21 cellular contexts compared by ENCODE assay signal in genomic region chr7:101974365-101974764, GRCh38.
A peak's percentile ranks its signal among the peaks of the same experiment; 100 is the strongest.
DNase-seq lines count a peak whose midpoint lies in the region; ATAC-seq and TF ChIP-seq lines count a peak whose summit lies in the region.
"Had no signal": no experiment of that assay in that cellular context is flagged by ENCODE, and none has a peak within 500 bp of the region (broad histone marks: within the 10 kb centered on the region; RNA-seq: fewer than 3 reads in every experiment).

No MANE protein-coding gene starts in this region.

- H3K79me2 ChIP-seq in DOHH2 (ENCODE audit: control insufficient read depth, low read length) (peaks cover 94% of the 10 kb centered on the region), OCI-LY3 (ENCODE audit: low read length) (no peaks in the 10 kb centered on the region)

- H3K4me2 ChIP-seq in DOHH2 (ENCODE audit: low read length) = peak overlapping the region; percentile 27
- H3K4me2 ChIP-seq in OCI-LY3 (ENCODE audit: low read length) = peak overlapping the region; percentile 52

- DNase-seq in WTC11 (ENCODE audit: low spot score) (no peak), activated gamma-delta T cell (lab: John Stamatoyannopoulos, UW) (no peak), erythroblast (lab: John Stamatoyannopoulos, UW) (no peak), NCI-H2081 (lab: John Stamatoyannopoulos, UW) (no peak)
- DNase-seq: DMS79 treated with DMSO at 0.1 percent for 48 hours, GM23248, HCEC 1CT, IMR-90, MG63, NCI-H1048, NCI-H146, NCI-H2029 treated with DMSO at 0.1 percent for 48 hours, NCI-H446 treated with DMSO at 0.1 percent for 48 hours, NCI-H69, PC-3, SW 1271 had no signal

- no peak for TF ChIP-seq POLR2A in erythroblast (IDR thresholded peaks at IDR 0.05; ENCODE audit: low read length)

- ATAC-seq in WTC11 (no peak), GM19452 (IDR thresholded peaks at IDR 0.05; ENCODE audit: unreplicated experiment) (no peak)
- ATAC-seq: PC-3 had no signal

- H3K36me3 ChIP-seq in DOHH2 (ENCODE audit: control insufficient read depth, low read length) (peaks cover 20% of the 10 kb centered on the region), OCI-LY3 (replicated peaks; ENCODE audit: low read depth, low read length) (peaks cover 3% of the 10 kb centered on the region), skeletal muscle tissue (ENCODE audit: control insufficient read depth in 3 of 3, insufficient read depth in 3 of 3, low read length in 3 of 3) (no peaks in the 10 kb centered on the region)
- H3K36me3 ChIP-seq: MG63 had no signal

- no peaks in the 10 kb centered on the region for H3K27me3 Mint-ChIP-seq in WTC11 (ENCODE audit: low read depth)

- H3K9me3 ChIP-seq in DOHH2 (ENCODE audit: control insufficient read depth, insufficient read depth, low read length) (no peaks in the 10 kb centered on the region), OCI-LY3 (ENCODE audit: insufficient read depth, low read length) (no peaks in the 10 kb centered on the region), skeletal muscle tissue (ENCODE audit: control insufficient read depth in 3 of 3, low read length in 3 of 3) (no peaks in the 10 kb centered on the region)
- H3K9me3 ChIP-seq: MG63 had no signal

- no peak overlapping the region for H2AFZ ChIP-seq in OCI-LY3 (ENCODE audit: low read depth, low read length)
- H2AFZ ChIP-seq: GM23248 had no signal

- TF ChIP-seq CTCF in DOHH2 (IDR thresholded peaks at IDR 0.05; ENCODE audit: low read depth, low read length, poor library complexity, severe bottlenecking) (no peak), OCI-LY3 (IDR thresholded peaks at IDR 0.05; ENCODE audit: low read depth, low read length) (no peak), WTC11 (IDR thresholded peaks at IDR 0.05) (no peak)

- H3K4me3 Mint-ChIP-seq in WTC11 = no peak overlapping the region

- POLR2A ChIA-PET in WTC11 (lab: Charles Lee) = interaction anchor here (0.5 kb wide), 1 partner anchor 13 kb away, joined by 3 read pairs; no protein-coding TSS in a partner anchor

- H3K4me1 ChIP-seq in DOHH2 (ENCODE audit: control insufficient read depth, low read length) (peaks cover 83% of the 10 kb centered on the region), OCI-LY3 (ENCODE audit: low read length) (peaks cover 28% of the 10 kb centered on the region), skeletal muscle tissue (ENCODE audit: control insufficient read depth in 3 of 3, insufficient read depth in 3 of 3, low read length in 3 of 3) (peaks cover 16 to 32% (median 29%) of the 10 kb centered on the region in 3 donors)

- H3K4me3 ChIP-seq in DOHH2 (ENCODE audit: low read length) (no peak overlapping the region), OCI-LY3 (ENCODE audit: low read length) (peak overlapping the region; percentile 7; the same call in 1 of the 2 replicates), skeletal muscle tissue (ENCODE audit: low read length in 3 of 3) (no peak overlapping the region)
- H3K4me3 ChIP-seq: GM23248, MG63 had no signal

- peak overlapping the region; percentile 19; the same call in 1 of the 2 replicates for H3K9ac ChIP-seq in OCI-LY3 (ENCODE audit: low read length)
- peak overlapping the region in 2 of 3 donors; percentile 69 to 70 for H3K9ac ChIP-seq in skeletal muscle tissue (ENCODE audit: low read depth in 1 of 3, low read length in 3 of 3)
- H3K9ac ChIP-seq: GM23248 had no signal

- H3K36me3 Mint-ChIP-seq in WTC11 = peaks cover 7% of the 10 kb centered on the region

- no peaks in the 10 kb centered on the region for H3K9me2 ChIP-seq in DOHH2 (replicated peaks; ENCODE audit: control insufficient read depth, low read length)

- H3K9me3 Mint-ChIP-seq in WTC11 = peaks cover 7% of the 10 kb centered on the region; the same call in 1 of the 2 replicates

- peaks cover 42% of the 10 kb centered on the region for H3K4me1 Mint-ChIP-seq in WTC11

- CTCF ChIA-PET in WTC11 (lab: Charles Lee) = no interaction called here

- peak overlapping the region; percentile 3; the same call in 1 of the 2 replicates for H3K27ac ChIP-seq in DOHH2 (ENCODE audit: low read depth, low read length)
- peak overlapping the region; percentile 10; the same call in 1 of the 2 replicates for H3K27ac ChIP-seq in OCI-LY3 (ENCODE audit: low read length)
- peak overlapping the region; percentile 87 for H3K27ac ChIP-seq in skeletal muscle tissue (ENCODE audit: low read depth, low read length)
- H3K27ac ChIP-seq: GM23248, RWPE1 had no signal

- H4K20me1 ChIP-seq in DOHH2 (ENCODE audit: control insufficient read depth, insufficient read depth, low read depth, low read length) (0 out of 2 replicates have a peak, but pooled peaks cover 3% of the 10 kb centered on the region), OCI-LY3 (ENCODE audit: insufficient read depth, low read length) (peaks cover 18% of the 10 kb centered on the region; the same call in 1 of the 2 replicates)

- peaks cover 16% of the 10 kb centered on the region for H3F3A ChIP-seq in DOHH2 (ENCODE audit: control insufficient read depth, insufficient read depth)

- H3K27me3 ChIP-seq in DOHH2 (ENCODE audit: control insufficient read depth, low read length) (no peaks in the 10 kb centered on the region), OCI-LY3 (ENCODE audit: low read depth, low read length) (no peaks in the 10 kb centered on the region), skeletal muscle tissue (ENCODE audit: control insufficient read depth in 3 of 3, insufficient read depth in 3 of 3, low read length in 3 of 3) (no peaks in the 10 kb centered on the region)
- H3K27me3 ChIP-seq: MG63 had no signal

- H3K27ac Mint-ChIP-seq in WTC11 = peak overlapping the region; percentile 15; the same call in 1 of the 2 replicates

TF ChIP-seq in WTC11, 78 proteins besides CTCF, POLR2A, EP300 and RAD21 (continues in another document):
- no peak for TF ChIP-seq NR2C2 (CRISPR knock-in tag; IDR thresholded peaks at IDR 0.05)
- TF ChIP-seq, protein P1, sequence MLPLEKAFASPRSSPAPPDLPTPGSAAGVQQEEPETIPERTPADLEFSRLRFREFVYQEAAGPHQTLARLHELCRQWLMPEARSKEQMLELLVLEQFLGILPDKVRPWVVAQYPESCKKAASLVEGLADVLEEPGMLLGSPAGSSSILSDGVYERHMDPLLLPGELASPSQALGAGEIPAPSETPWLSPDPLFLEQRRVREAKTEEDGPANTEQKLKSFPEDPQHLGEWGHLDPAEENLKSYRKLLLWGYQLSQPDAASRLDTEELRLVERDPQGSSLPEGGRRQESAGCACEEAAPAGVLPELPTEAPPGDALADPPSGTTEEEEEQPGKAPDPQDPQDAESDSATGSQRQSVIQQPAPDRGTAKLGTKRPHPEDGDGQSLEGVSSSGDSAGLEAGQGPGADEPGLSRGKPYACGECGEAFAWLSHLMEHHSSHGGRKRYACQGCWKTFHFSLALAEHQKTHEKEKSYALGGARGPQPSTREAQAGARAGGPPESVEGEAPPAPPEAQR (CRISPR knock-in tag; IDR thresholded peaks at IDR 0.05) = no peak
- no peak for TF ChIP-seq OVOL2 (CRISPR knock-in tag; IDR thresholded peaks at IDR 0.05; ENCODE audit: borderline replicate concordance)
- no peak for TF ChIP-seq FOXP4 (CRISPR knock-in tag; IDR thresholded peaks at IDR 0.05)
- TF ChIP-seq ZNF138 (CRISPR knock-in tag; conservative IDR thresholded peaks at IDR 0.05) = no peak
- no peak for TF ChIP-seq ZNF396 (CRISPR knock-in tag; IDR thresholded peaks at IDR 0.05; ENCODE audit: borderline replicate concordance)
- TF ChIP-seq, protein P2, sequence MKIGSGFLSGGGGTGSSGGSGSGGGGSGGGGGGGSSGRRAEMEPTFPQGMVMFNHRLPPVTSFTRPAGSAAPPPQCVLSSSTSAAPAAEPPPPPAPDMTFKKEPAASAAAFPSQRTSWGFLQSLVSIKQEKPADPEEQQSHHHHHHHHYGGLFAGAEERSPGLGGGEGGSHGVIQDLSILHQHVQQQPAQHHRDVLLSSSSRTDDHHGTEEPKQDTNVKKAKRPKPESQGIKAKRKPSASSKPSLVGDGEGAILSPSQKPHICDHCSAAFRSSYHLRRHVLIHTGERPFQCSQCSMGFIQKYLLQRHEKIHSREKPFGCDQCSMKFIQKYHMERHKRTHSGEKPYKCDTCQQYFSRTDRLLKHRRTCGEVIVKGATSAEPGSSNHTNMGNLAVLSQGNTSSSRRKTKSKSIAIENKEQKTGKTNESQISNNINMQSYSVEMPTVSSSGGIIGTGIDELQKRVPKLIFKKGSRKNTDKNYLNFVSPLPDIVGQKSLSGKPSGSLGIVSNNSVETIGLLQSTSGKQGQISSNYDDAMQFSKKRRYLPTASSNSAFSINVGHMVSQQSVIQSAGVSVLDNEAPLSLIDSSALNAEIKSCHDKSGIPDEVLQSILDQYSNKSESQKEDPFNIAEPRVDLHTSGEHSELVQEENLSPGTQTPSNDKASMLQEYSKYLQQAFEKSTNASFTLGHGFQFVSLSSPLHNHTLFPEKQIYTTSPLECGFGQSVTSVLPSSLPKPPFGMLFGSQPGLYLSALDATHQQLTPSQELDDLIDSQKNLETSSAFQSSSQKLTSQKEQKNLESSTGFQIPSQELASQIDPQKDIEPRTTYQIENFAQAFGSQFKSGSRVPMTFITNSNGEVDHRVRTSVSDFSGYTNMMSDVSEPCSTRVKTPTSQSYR (CRISPR knock-in tag; IDR thresholded peaks at IDR 0.05) = no peak
- TF ChIP-seq USF2 (CRISPR knock-in tag; IDR thresholded peaks at IDR 0.05) = no peak

Comparison
In these comparisons a context has a peak if more than half of its experiments do, and no peak if none do; other contexts are left out.
1. H3K27ac ChIP-seq: peak in every context shown above with its lines; median percentile 87 in skeletal muscle tissue; 10 in OCI-LY3; 3 in DOHH2.